Comparison of ENCODE assay signal across 21 cellular contexts in genomic region chrX:17787557-17787956, GRCh38.
"Had no signal": no experiment of that assay in that cellular context is flagged by ENCODE, and none has a peak within 500 bp of the region (broad histone marks: within the 10 kb centered on the region; RNA-seq: fewer than 3 reads in every experiment).

No MANE protein-coding gene starts in this region.

- FAIRE-seq: pancreas had no signal

- H3K4me1 Mint-ChIP-seq: activated CD8-positive, alpha-beta memory T cell treated with anti-CD3 and anti-CD28 coated beads, Interleukin-2, amount 10 ng/mL, durations not matched to agents 7 days and 5 days; immature natural killer cell had no signal

- H3K36me3 ChIP-seq: pancreas, right atrium auricular region had no signal

- ATAC-seq: activated CD8-positive, alpha-beta memory T cell treated with anti-CD3 and anti-CD28 coated beads, Interleukin-2, amount 10 ng/mL, durations not matched to agents 7 days and 5 days; activated CD8-positive, alpha-beta T cell treated with anti-CD3 and anti-CD28 coated beads for 36 hours; activated naive CD8-positive, alpha-beta T cell treated with anti-CD3 and anti-CD28 coated beads, Interleukin-2, amount 50 U/mL, for 24 hours; left ventricle myocardium superior; natural killer cell treated with Interleukin-12 subunit alpha and Interleukin-12 subunit beta and Interleukin-15 and Interleukin-18, amount 100 ng/mL, for 72 hours; psoas muscle; stimulated activated naive CD8-positive, alpha-beta T cell treated with anti-CD3 and anti-CD28 coated beads, Interleukin-15, Interleukin-2, amounts not matched to agents 100 U/mL and 50 U/mL, for 24 hours; T-helper 17 cell had no signal

- H3K27ac Mint-ChIP-seq: activated CD4-positive, alpha-beta T cell treated with anti-CD3 and anti-CD28 coated beads, Interleukin-2, amount 10 ng/mL, durations not matched to agents 24 days and 14 days; activated CD8-positive, alpha-beta memory T cell treated with anti-CD3 and anti-CD28 coated beads, Interleukin-2, amount 10 ng/mL, durations not matched to agents 7 days and 5 days; activated CD8-positive, alpha-beta T cell treated with anti-CD3 and anti-CD28 coated beads for 36 hours; activated naive CD8-positive, alpha-beta T cell treated with anti-CD3 and anti-CD28 coated beads, Interleukin-2, amount 50 U/mL, for 24 hours; brain; dendritic cell treated with granulocyte-macrophage colony-stimulating factor and Interleukin-4, amounts not matched to agents 40 ng/mL and 50 ng/mL, for 4 days; immature natural killer cell; natural killer cell treated with Interleukin-12 subunit alpha and Interleukin-12 subunit beta and Interleukin-15 and Interleukin-18, amount 100 ng/mL, for 72 hours; T-helper 17 cell had no signal

- H3K36me3 Mint-ChIP-seq: activated CD8-positive, alpha-beta memory T cell treated with anti-CD3 and anti-CD28 coated beads, Interleukin-2, amount 10 ng/mL, durations not matched to agents 7 days and 5 days; activated naive CD4-positive, alpha-beta T cell treated with anti-CD3 and anti-CD28 coated beads, Interleukin-2, amount 10 ng/mL, durations not matched to agents 7 days and 5 days; brain; immature natural killer cell; natural killer cell treated with Interleukin-12 subunit alpha and Interleukin-12 subunit beta and Interleukin-15 and Interleukin-18, amount 100 ng/mL, for 72 hours had no signal

- H3K4me3 ChIP-seq: pancreas, psoas muscle, right atrium auricular region had no signal

- H3K27ac ChIP-seq: pancreas, psoas muscle, right atrium auricular region had no signal

- H3K9me3 ChIP-seq: pancreas, psoas muscle, right atrium auricular region had no signal

- H3K4me3 Mint-ChIP-seq: activated CD4-positive, alpha-beta T cell treated with anti-CD3 and anti-CD28 coated beads, Interleukin-2, amount 10 ng/mL, durations not matched to agents 24 days and 14 days; activated CD8-positive, alpha-beta memory T cell treated with anti-CD3 and anti-CD28 coated beads, Interleukin-2, amount 10 ng/mL, durations not matched to agents 7 days and 5 days; activated CD8-positive, alpha-beta T cell treated with anti-CD3 and anti-CD28 coated beads for 36 hours; activated naive CD4-positive, alpha-beta T cell treated with anti-CD3 and anti-CD28 coated beads, Interleukin-2, amount 10 ng/mL, durations not matched to agents 7 days and 5 days; activated naive CD8-positive, alpha-beta T cell treated with anti-CD3 and anti-CD28 coated beads, Interleukin-2, amount 50 U/mL, for 24 hours; brain; dendritic cell treated with granulocyte-macrophage colony-stimulating factor and Interleukin-4, amounts not matched to agents 40 ng/mL and 50 ng/mL, for 4 days; immature natural killer cell; natural killer cell treated with Interleukin-12 subunit alpha and Interleukin-12 subunit beta and Interleukin-15 and Interleukin-18, amount 100 ng/mL, for 72 hours; T-helper 17 cell had no signal

- H3K9me3 Mint-ChIP-seq: activated CD4-positive, alpha-beta T cell treated with anti-CD3 and anti-CD28 coated beads, Interleukin-2, amount 10 ng/mL, durations not matched to agents 24 days and 14 days; activated CD8-positive, alpha-beta T cell treated with anti-CD3 and anti-CD28 coated beads for 36 hours; activated naive CD4-positive, alpha-beta T cell treated with anti-CD3 and anti-CD28 coated beads, Interleukin-2, amount 10 ng/mL, durations not matched to agents 7 days and 5 days; activated naive CD8-positive, alpha-beta T cell treated with anti-CD3 and anti-CD28 coated beads, Interleukin-2, amount 50 U/mL, for 24 hours; dendritic cell treated with granulocyte-macrophage colony-stimulating factor and Interleukin-4, amounts not matched to agents 40 ng/mL and 50 ng/mL, for 4 days; natural killer cell treated with Interleukin-12 subunit alpha and Interleukin-12 subunit beta and Interleukin-15 and Interleukin-18, amount 100 ng/mL, for 72 hours had no signal

- H3K27me3 ChIP-seq: right atrium auricular region had no signal

- H3K4me1 ChIP-seq: pancreas, psoas muscle, right atrium auricular region had no signal

- DNase-seq: activated CD4-positive, alpha-beta T cell treated with anti-CD3 and anti-CD28 coated beads, Interleukin-2, amount 10 ng/mL, durations not matched to agents 24 days and 14 days; activated CD8-positive, alpha-beta memory T cell treated with anti-CD3 and anti-CD28 coated beads, Interleukin-2, amount 10 ng/mL, durations not matched to agents 7 days and 5 days; activated CD8-positive, alpha-beta T cell treated with anti-CD3 and anti-CD28 coated beads for 36 hours; activated effector memory CD4-positive, alpha-beta T cell treated with anti-CD3 and anti-CD28 coated beads, Interleukin-2, amount 50 U/mL, for 16 hours; activated naive CD4-positive, alpha-beta T cell treated with anti-CD3 and anti-CD28 coated beads, Interleukin-2, amount 10 ng/mL, durations not matched to agents 7 days and 5 days; activated naive CD8-positive, alpha-beta T cell treated with anti-CD3 and anti-CD28 coated beads, Interleukin-2, amount 50 U/mL, for 24 hours; activated T-cell treated with anti-CD3 and anti-CD28 coated beads for 4 hours; effector CD8-positive, alpha-beta T cell; erythroblast; foreskin fibroblast; immature natural killer cell; left ventricle myocardium superior; pancreas; psoas muscle; stimulated activated CD4-positive, alpha-beta T cell treated with anti-CD3 and anti-CD28 coated beads, Interleukin-4, amount 100 ng/mL, for 4 hours; stimulated activated naive CD8-positive, alpha-beta T cell treated with anti-CD3 and anti-CD28 coated beads, Interleukin-15, Interleukin-2, amounts not matched to agents 100 U/mL and 50 U/mL, for 24 hours; T-helper 17 cell had no signal

- H3K27me3 Mint-ChIP-seq: activated CD8-positive, alpha-beta memory T cell treated with anti-CD3 and anti-CD28 coated beads, Interleukin-2, amount 10 ng/mL, durations not matched to agents 7 days and 5 days; activated CD8-positive, alpha-beta T cell treated with anti-CD3 and anti-CD28 coated beads for 36 hours; activated naive CD8-positive, alpha-beta T cell treated with anti-CD3 and anti-CD28 coated beads, Interleukin-2, amount 50 U/mL, for 24 hours; T-helper 17 cell had no signal
